ENCODE assay signal across 2 cellular contexts in the genomic region with DNA sequence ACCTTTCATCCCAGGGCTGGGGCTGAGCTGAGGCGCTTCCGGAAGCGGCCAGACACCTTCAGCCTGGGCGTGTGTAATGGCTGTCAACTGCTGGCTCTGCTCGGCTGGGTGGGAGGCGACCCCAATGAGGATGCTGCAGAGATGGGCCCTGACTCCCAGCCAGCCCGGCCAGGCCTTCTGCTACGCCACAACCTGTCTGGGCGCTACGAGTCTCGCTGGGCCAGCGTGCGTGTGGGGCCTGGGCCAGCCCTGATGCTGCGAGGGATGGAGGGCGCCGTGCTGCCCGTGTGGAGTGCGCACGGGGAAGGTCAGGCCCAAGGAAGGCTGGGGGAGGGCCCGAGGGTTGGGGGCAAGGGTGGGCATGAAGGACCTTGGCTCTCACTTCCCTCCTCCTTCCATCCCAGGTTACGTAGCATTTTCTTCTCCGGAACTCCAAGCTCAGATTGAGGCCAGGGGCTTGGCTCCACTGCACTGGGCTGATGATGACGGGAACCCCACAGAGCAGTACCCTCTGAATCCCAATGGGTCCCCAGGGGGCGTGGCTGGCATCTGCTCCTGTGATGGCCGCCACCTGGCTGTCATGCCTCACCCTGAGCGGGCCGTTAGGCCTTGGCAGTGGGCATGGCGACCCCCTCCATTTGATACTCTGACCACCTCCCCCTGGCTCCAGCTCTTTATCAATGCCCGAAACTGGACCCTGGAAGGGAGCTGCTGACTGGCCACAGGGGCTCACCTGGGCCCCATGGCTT.
TF ChIP-seq lines count a peak whose summit lies in the region.

No MANE protein-coding gene starts in this region.

TF ChIP-seq in GM23338, 12 proteins besides CTCF, POLR2A, EP300 and RAD21 (continues in another document):
- TF ChIP-seq STAT1 (IDR thresholded peaks at IDR 0.05; ENCODE audit: unreplicated experiment) (no peak), POLR2AphosphoS5 (IDR thresholded peaks at IDR 0.05; ENCODE audit: low read depth) (no peak), CREB1 (CRISPR knock-in tag; IDR thresholded peaks at IDR 0.05; ENCODE audit: low read depth) (no peak), EZH2 (IDR thresholded peaks at IDR 0.05; ENCODE audit: low read depth, unreplicated experiment) (no peak), JUNB (IDR thresholded peaks at IDR 0.05; ENCODE audit: unreplicated experiment) (no peak), EZH2phosphoT487 (IDR thresholded peaks at IDR 0.05; ENCODE audit: unreplicated experiment) (no peak), ZNF331 (CRISPR knock-in tag; IDR thresholded peaks at IDR 0.05; ENCODE audit: low read depth) (no peak), ZNF114 (CRISPR knock-in tag; IDR thresholded peaks at IDR 0.05) (no peak)
- TF ChIP-seq, protein P1, sequence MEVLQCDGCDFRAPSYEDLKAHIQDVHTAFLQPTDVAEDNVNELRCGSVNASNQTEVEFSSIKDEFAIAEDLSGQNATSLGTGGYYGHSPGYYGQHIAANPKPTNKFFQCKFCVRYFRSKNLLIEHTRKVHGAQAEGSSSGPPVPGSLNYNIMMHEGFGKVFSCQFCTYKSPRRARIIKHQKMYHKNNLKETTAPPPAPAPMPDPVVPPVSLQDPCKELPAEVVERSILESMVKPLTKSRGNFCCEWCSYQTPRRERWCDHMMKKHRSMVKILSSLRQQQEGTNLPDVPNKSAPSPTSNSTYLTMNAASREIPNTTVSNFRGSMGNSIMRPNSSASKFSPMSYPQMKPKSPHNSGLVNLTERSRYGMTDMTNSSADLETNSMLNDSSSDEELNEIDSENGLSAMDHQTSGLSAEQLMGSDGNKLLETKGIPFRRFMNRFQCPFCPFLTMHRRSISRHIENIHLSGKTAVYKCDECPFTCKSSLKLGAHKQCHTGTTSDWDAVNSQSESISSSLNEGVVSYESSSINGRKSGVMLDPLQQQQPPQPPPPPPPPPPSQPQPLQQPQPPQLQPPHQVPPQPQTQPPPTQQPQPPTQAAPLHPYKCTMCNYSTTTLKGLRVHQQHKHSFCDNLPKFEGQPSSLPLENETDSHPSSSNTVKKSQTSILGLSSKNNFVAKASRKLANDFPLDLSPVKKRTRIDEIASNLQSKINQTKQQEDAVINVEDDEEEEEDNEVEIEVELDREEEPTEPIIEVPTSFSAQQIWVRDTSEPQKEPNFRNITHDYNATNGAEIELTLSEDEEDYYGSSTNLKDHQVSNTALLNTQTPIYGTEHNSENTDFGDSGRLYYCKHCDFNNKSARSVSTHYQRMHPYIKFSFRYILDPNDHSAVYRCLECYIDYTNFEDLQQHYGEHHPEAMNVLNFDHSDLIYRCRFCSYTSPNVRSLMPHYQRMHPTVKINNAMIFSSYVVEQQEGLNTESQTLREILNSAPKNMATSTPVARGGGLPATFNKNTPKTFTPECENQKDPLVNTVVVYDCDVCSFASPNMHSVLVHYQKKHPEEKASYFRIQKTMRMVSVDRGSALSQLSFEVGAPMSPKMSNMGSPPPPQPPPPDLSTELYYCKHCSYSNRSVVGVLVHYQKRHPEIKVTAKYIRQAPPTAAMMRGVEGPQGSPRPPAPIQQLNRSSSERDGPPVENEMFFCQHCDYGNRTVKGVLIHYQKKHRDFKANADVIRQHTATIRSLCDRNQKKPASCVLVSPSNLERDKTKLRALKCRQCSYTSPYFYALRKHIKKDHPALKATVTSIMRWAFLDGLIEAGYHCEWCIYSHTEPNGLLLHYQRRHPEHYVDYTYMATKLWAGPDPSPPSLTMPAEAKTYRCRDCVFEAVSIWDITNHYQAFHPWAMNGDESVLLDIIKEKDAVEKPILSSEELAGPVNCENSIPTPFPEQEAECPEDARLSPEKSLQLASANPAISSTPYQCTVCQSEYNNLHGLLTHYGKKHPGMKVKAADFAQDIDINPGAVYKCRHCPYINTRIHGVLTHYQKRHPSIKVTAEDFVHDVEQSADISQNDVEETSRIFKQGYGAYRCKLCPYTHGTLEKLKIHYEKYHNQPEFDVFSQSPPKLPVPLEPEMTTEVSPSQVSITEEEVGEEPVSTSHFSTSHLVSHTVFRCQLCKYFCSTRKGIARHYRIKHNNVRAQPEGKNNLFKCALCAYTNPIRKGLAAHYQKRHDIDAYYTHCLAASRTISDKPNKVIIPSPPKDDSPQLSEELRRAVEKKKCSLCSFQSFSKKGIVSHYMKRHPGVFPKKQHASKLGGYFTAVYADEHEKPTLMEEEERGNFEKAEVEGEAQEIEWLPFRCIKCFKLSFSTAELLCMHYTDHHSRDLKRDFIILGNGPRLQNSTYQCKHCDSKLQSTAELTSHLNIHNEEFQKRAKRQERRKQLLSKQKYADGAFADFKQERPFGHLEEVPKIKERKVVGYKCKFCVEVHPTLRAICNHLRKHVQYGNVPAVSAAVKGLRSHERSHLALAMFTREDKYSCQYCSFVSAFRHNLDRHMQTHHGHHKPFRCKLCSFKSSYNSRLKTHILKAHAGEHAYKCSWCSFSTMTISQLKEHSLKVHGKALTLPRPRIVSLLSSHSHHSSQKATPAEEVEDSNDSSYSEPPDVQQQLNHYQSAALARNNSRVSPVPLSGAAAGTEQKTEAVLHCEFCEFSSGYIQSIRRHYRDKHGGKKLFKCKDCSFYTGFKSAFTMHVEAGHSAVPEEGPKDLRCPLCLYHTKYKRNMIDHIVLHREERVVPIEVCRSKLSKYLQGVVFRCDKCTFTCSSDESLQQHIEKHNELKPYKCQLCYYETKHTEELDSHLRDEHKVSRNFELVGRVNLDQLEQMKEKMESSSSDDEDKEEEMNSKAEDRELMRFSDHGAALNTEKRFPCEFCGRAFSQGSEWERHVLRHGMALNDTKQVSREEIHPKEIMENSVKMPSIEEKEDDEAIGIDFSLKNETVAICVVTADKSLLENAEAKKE (CRISPR knock-in tag; IDR thresholded peaks at IDR 0.05), result no peak
- TF ChIP-seq, protein P2, sequence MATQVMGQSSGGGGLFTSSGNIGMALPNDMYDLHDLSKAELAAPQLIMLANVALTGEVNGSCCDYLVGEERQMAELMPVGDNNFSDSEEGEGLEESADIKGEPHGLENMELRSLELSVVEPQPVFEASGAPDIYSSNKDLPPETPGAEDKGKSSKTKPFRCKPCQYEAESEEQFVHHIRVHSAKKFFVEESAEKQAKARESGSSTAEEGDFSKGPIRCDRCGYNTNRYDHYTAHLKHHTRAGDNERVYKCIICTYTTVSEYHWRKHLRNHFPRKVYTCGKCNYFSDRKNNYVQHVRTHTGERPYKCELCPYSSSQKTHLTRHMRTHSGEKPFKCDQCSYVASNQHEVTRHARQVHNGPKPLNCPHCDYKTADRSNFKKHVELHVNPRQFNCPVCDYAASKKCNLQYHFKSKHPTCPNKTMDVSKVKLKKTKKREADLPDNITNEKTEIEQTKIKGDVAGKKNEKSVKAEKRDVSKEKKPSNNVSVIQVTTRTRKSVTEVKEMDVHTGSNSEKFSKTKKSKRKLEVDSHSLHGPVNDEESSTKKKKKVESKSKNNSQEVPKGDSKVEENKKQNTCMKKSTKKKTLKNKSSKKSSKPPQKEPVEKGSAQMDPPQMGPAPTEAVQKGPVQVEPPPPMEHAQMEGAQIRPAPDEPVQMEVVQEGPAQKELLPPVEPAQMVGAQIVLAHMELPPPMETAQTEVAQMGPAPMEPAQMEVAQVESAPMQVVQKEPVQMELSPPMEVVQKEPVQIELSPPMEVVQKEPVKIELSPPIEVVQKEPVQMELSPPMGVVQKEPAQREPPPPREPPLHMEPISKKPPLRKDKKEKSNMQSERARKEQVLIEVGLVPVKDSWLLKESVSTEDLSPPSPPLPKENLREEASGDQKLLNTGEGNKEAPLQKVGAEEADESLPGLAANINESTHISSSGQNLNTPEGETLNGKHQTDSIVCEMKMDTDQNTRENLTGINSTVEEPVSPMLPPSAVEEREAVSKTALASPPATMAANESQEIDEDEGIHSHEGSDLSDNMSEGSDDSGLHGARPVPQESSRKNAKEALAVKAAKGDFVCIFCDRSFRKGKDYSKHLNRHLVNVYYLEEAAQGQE (IDR thresholded peaks at IDR 0.05; ENCODE audit: unreplicated experiment), result no peak

TF ChIP-seq in IMR-90, 13 proteins besides CTCF, POLR2A, EP300 and RAD21:
- TF ChIP-seq RCOR1 (IDR thresholded peaks at IDR 0.05; ENCODE audit: insufficient replicate concordance, low read length), result no peak
- TF ChIP-seq MXI1 (IDR thresholded peaks at IDR 0.05; ENCODE audit: borderline replicate concordance, low read depth, low read length), result no peak
- TF ChIP-seq ELK1 (IDR thresholded peaks at IDR 0.05; ENCODE audit: borderline replicate concordance, low read depth, low read length), result no peak
- no peak for TF ChIP-seq CHD1 (IDR thresholded peaks at IDR 0.05; ENCODE audit: low read depth, low read length)
- no peak for TF ChIP-seq SMC3 (IDR thresholded peaks at IDR 0.05; ENCODE audit: low read depth, low read length)
- no peak for TF ChIP-seq FOS (IDR thresholded peaks at IDR 0.05; ENCODE audit: low read depth, low read length)
- no peak for TF ChIP-seq BHLHE40 (IDR thresholded peaks at IDR 0.05; ENCODE audit: low read depth, low read length)
- TF ChIP-seq RFX5 (IDR thresholded peaks at IDR 0.05; ENCODE audit: low read depth, low read length), result no peak
- no peak for TF ChIP-seq CEBPB (IDR thresholded peaks at IDR 0.05; ENCODE audit: low read depth, low read length)
- no peak for TF ChIP-seq MAFK (IDR thresholded peaks at IDR 0.05; ENCODE audit: low read depth, low read length)
- TF ChIP-seq, protein P3, sequence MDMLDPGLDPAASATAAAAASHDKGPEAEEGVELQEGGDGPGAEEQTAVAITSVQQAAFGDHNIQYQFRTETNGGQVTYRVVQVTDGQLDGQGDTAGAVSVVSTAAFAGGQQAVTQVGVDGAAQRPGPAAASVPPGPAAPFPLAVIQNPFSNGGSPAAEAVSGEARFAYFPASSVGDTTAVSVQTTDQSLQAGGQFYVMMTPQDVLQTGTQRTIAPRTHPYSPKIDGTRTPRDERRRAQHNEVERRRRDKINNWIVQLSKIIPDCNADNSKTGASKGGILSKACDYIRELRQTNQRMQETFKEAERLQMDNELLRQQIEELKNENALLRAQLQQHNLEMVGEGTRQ (IDR thresholded peaks at IDR 0.05; ENCODE audit: low read depth, low read length), result no peak
- no peak for TF ChIP-seq NFE2L2 (IDR thresholded peaks at IDR 0.05; ENCODE audit: low read depth, low read length)
- no peak for TF ChIP-seq MAZ (IDR thresholded peaks at IDR 0.05; ENCODE audit: borderline replicate concordance, low read depth, low read length)
